Comparison of ENCODE assay signal across 1 cellular context in the genomic region with DNA sequence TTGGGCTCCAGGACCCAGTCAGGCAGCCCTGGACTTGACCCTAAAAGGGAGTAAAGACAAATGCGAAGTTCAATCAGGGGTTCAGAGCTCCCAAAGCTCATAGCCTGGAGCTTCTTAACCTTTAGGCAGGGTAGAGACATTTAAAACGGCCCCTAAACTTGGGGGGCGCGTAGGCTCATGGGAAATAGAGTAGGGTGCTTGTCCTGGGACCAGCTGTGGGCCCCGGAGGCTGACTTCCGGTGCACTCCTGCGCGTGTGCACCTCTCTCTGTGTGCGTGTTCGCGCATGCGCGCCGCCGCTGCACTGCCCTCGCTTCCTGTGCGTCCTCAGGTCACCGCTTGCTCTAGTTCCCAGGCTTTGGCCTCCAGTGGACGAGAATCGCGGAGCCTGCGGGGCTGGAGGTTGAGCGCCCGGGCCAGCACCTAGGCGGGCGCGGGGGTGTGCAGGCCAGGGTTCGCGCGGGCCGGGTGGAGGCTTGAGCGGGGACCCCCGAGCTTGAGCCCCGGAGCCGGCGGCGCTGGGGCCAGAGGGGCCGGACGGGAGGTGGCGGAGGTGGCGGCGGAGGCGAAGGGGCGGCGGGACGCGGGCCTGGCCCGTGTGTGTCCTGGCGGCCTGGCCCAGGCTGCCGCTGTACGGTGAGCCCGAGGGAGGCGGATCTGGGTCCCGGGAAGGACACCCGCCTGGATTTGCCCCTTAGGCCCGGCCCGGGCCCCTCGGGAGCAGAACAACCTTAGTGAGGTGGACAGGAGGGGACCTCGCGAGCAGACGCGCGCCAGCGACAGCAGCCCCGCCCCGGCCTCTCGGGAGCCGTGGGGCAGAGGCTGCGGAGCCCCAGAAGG.
TF ChIP-seq lines count a peak whose summit lies in the region.

TSS of gene RBAK (plus strand) at position 303 of the 839 bp plus-strand sequence. CDS start 2,217 bp downstream, outside the sequence.

TF ChIP-seq in K562, 482 proteins besides CTCF, POLR2A, EP300 and RAD21 (continued from another document and continues in another):
- TF ChIP-seq CREB3 (tag; conservative IDR thresholded peaks at IDR 0.05; ENCODE audit: low read depth) (0 out of 2 replicates have a peak, but pooled peaks have one; percentile 69), NRF1 (conservative IDR thresholded peaks at IDR 0.05 in 1 of 2, IDR thresholded peaks at IDR 0.05 in 1 of 2) (peak; percentile 99), HNRNPH1 (optimal IDR thresholded peaks at IDR 0.05; ENCODE audit: low read depth, low read length) (no peak), RFX5 (IDR thresholded peaks at IDR 0.05; ENCODE audit: low read depth, low read length) (no peak), EHMT2 (IDR thresholded peaks at IDR 0.05) (peak; percentile 88), SMARCE1 (IDR thresholded peaks at IDR 0.05) (no peak), NCOA2 (IDR thresholded peaks at IDR 0.05; ENCODE audit: partially characterized antibody in 2 of 2) (peak in 1 of 2 experiments; percentile 98), E2F3 (CRISPR knock-in tag; IDR thresholded peaks at IDR 0.05) (peak; percentile 45; the same call in 1 of the 2 replicates), ERF (CRISPR knock-in tag; IDR thresholded peaks at IDR 0.05) (peak; percentile 29; the same call in 1 of the 2 replicates), TAF9B (IDR thresholded peaks at IDR 0.05; ENCODE audit: partially characterized antibody) (peak; percentile 37), KAT7 (CRISPR knock-in tag; IDR thresholded peaks at IDR 0.05; ENCODE audit: borderline replicate concordance) (peak; percentile 79; the same call in 1 of the 2 replicates), ZNF347 (CRISPR knock-in tag; IDR thresholded peaks at IDR 0.05; ENCODE audit: low read depth) (no peak), ZNF431 (CRISPR knock-in tag; IDR thresholded peaks at IDR 0.05) (peak; percentile 51; the same call in 1 of the 2 replicates), ARID1B (IDR thresholded peaks at IDR 0.05) (no peak), RERE (CRISPR knock-in tag; IDR thresholded peaks at IDR 0.05; ENCODE audit: borderline replicate concordance) (no peak), RBFOX2 (IDR thresholded peaks at IDR 0.05; ENCODE audit: low read depth, low read length) (peak; percentile 97), TEAD1 (CRISPR knock-in tag; IDR thresholded peaks at IDR 0.05) (no peak), ZNF217 (CRISPR knock-in tag; IDR thresholded peaks at IDR 0.05) (no peak), EZH2 (IDR thresholded peaks at IDR 0.05; ENCODE audit: borderline replicate concordance, low read depth, low read length) (no peak), SP1 (CRISPR knock-in tag; IDR thresholded peaks at IDR 0.05) (0 out of 2 replicates have a peak, but pooled peaks have one; percentile 33), ZFX (CRISPR knock-in tag; IDR thresholded peaks at IDR 0.05) (peak; percentile 87), SNIP1 (IDR thresholded peaks at IDR 0.05; ENCODE audit: low read depth) (peak; percentile 77; the same call in 1 of the 2 replicates), ADNP (tag; IDR thresholded peaks at IDR 0.05) (no peak), ZBTB33 (CRISPR knock-in tag; IDR thresholded peaks at IDR 0.05) (peak; percentile 39; the same call in 1 of the 2 replicates), FIP1L1 (IDR thresholded peaks at IDR 0.05; ENCODE audit: low read depth, low read length, poor library complexity, severe bottlenecking) (peak; percentile 45), FOXM1 (IDR thresholded peaks at IDR 0.05; ENCODE audit: low read depth) (peak; percentile 56; the same call in 1 of the 2 replicates), FOXM1 (CRISPR knock-in tag; IDR thresholded peaks at IDR 0.05; ENCODE audit: low read depth) (no peak), ZBTB2 (IDR thresholded peaks at IDR 0.05) (peak; percentile 98), GTF2E2 (tag; IDR thresholded peaks at IDR 0.05) (0 out of 2 replicates have a peak, but pooled peaks have one; percentile 43), TARDBP (IDR thresholded peaks at IDR 0.05) (0 out of 2 replicates have a peak, but pooled peaks have one; percentile 34), NR4A1 (CRISPR knock-in tag; IDR thresholded peaks at IDR 0.05) (0 out of 2 replicates have a peak, but pooled peaks have one; percentile 15), NR4A1 (tag; IDR thresholded peaks at IDR 0.05) (0 out of 2 replicates have a peak, but pooled peaks have one; percentile 13), POLR2G (IDR thresholded peaks at IDR 0.05; ENCODE audit: low read depth, low read length) (peak; percentile 97)
- TF ChIP-seq, protein P1, sequence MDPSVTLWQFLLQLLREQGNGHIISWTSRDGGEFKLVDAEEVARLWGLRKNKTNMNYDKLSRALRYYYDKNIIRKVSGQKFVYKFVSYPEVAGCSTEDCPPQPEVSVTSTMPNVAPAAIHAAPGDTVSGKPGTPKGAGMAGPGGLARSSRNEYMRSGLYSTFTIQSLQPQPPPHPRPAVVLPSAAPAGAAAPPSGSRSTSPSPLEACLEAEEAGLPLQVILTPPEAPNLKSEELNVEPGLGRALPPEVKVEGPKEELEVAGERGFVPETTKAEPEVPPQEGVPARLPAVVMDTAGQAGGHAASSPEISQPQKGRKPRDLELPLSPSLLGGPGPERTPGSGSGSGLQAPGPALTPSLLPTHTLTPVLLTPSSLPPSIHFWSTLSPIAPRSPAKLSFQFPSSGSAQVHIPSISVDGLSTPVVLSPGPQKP (CRISPR knock-in tag; IDR thresholded peaks at IDR 0.05), result 0 out of 2 replicates have a peak, but pooled peaks have one; percentile 63
- TF ChIP-seq, protein P2, sequence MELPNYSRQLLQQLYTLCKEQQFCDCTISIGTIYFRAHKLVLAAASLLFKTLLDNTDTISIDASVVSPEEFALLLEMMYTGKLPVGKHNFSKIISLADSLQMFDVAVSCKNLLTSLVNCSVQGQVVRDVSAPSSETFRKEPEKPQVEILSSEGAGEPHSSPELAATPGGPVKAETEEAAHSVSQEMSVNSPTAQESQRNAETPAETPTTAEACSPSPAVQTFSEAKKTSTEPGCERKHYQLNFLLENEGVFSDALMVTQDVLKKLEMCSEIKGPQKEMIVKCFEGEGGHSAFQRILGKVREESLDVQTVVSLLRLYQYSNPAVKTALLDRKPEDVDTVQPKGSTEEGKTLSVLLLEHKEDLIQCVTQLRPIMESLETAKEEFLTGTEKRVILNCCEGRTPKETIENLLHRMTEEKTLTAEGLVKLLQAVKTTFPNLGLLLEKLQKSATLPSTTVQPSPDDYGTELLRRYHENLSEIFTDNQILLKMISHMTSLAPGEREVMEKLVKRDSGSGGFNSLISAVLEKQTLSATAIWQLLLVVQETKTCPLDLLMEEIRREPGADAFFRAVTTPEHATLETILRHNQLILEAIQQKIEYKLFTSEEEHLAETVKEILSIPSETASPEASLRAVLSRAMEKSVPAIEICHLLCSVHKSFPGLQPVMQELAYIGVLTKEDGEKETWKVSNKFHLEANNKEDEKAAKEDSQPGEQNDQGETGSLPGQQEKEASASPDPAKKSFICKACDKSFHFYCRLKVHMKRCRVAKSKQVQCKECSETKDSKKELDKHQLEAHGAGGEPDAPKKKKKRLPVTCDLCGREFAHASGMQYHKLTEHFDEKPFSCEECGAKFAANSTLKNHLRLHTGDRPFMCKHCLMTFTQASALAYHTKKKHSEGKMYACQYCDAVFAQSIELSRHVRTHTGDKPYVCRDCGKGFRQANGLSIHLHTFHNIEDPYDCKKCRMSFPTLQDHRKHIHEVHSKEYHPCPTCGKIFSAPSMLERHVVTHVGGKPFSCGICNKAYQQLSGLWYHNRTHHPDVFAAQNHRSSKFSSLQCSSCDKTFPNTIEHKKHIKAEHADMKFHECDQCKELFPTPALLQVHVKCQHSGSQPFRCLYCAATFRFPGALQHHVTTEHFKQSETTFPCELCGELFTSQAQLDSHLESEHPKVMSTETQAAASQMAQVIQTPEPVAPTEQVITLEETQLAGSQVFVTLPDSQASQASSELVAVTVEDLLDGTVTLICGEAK (IDR thresholded peaks at IDR 0.05), result peak; percentile 84
- TF ChIP-seq, protein P2 (CRISPR knock-in tag; IDR thresholded peaks at IDR 0.05), result no peak
